Comparison of ENCODE assay signal across 19 cellular contexts in genomic region chr13:87035538-87035937, GRCh38.
DNase-seq lines count a peak whose midpoint lies in the region; ATAC-seq, FAIRE-seq and TF ChIP-seq lines count a peak whose summit lies in the region.
"Had no signal": no experiment of that assay in that cellular context is flagged by ENCODE, and none has a peak within 500 bp of the region (broad histone marks: within the 10 kb centered on the region; RNA-seq: fewer than 3 reads in every experiment).

No MANE protein-coding gene starts in this region.

- H3K4me1 Mint-ChIP-seq in activated naive CD4-positive, alpha-beta T cell treated with anti-CD3 and anti-CD28 coated beads for 36 hours (ENCODE audit: low read depth): no peaks in the 10 kb centered on the region
- H3K4me1 Mint-ChIP-seq: CD14-positive monocyte; CD4-positive, alpha-beta memory T cell had no signal

- TF ChIP-seq CTCF in HepG2 (CRISPR knock-in tag; IDR thresholded peaks at IDR 0.05) (no peak), right lobe of liver (IDR thresholded peaks at IDR 0.05) (no peak), fibroblast of the aortic adventitia (IDR thresholded peaks at IDR 0.05; ENCODE audit: insufficient read depth, low read length) (no peak)

- H4K8ac ChIP-seq in mesendoderm (ENCODE audit: low read depth, low read length): no peak overlapping the region

- H3K9ac ChIP-seq in HepG2 (ENCODE audit: insufficient read depth, low read depth, low read length) (no peak overlapping the region), mesendoderm (ENCODE audit: low read length) (no peak overlapping the region)
- H3K9ac ChIP-seq: BLaER1 had no signal

- H3K79me1 ChIP-seq in mesendoderm (ENCODE audit: low read length): no peaks in the 10 kb centered on the region

- no peak for TF ChIP-seq EP300 in HepG2 (IDR thresholded peaks at IDR 0.05; ENCODE audit: low read depth in 2 of 2, low read length in 2 of 2)
- TF ChIP-seq EP300 in HepG2 (CRISPR knock-in tag; IDR thresholded peaks at IDR 0.05; ENCODE audit: borderline replicate concordance): no peak

- no peaks in the 10 kb centered on the region for H4K20me1 ChIP-seq in HepG2 (ENCODE audit: insufficient read depth, low read length)
- H4K20me1 ChIP-seq: BLaER1 had no signal

- TF ChIP-seq POLR2A in HepG2 (IDR thresholded peaks at IDR 0.05; ENCODE audit: insufficient read depth in 1 of 2, low read depth in 2 of 2, low read length in 2 of 2) (no peak), right lobe of liver (IDR thresholded peaks at IDR 0.05) (no peak)

- H3K18ac ChIP-seq in mesendoderm (ENCODE audit: low read length): peak overlapping the region; percentile 60

- POLR2A ChIA-PET in HepG2 (lab: Yijun Ruan, JAX): no interaction called here

- FAIRE-seq in HepG2 (lab: Jason Lieb, UNC) (no peak), GM19239 (lab: Jason Lieb, UNC) (no peak)
- FAIRE-seq: GM12892, GM18507, H54, K562 had no signal

- no peak overlapping the region for H3K4me3 Mint-ChIP-seq in activated naive CD4-positive, alpha-beta T cell treated with anti-CD3 and anti-CD28 coated beads for 36 hours
- H3K4me3 Mint-ChIP-seq: CD14-positive monocyte; CD4-positive, alpha-beta memory T cell had no signal

- no peak overlapping the region for H2BK120ac ChIP-seq in mesendoderm (ENCODE audit: low read depth, low read length)

- intact Hi-C loops in HepG2 (cut with micrococcal nuclease; ENCODE audit: unreplicated experiment): no loop called here
- intact Hi-C loops in right lobe of liver (cut with DNase I): no loop called here
- intact Hi-C loops in activated naive CD4-positive, alpha-beta T cell treated with anti-CD3 and anti-CD28 coated beads for 36 hours (cut with micrococcal nuclease): no loop called here

- H4K5ac ChIP-seq in mesendoderm (ENCODE audit: low read length): no peak overlapping the region

- H3K4ac ChIP-seq in mesendoderm (ENCODE audit: low read depth, low read length): no peak overlapping the region

- no peak overlapping the region for H3K27ac Mint-ChIP-seq in activated naive CD4-positive, alpha-beta T cell treated with anti-CD3 and anti-CD28 coated beads for 36 hours
- H3K27ac Mint-ChIP-seq: CD14-positive monocyte; CD4-positive, alpha-beta memory T cell had no signal

- H3K27ac ChIP-seq in HepG2 (ENCODE audit: extremely low read length, insufficient read depth, low read length) (no peak overlapping the region), right lobe of liver (no peak overlapping the region), mesendoderm (ENCODE audit: low read depth, low read length) (no peak overlapping the region)
- H3K27ac ChIP-seq: 22Rv1, BLaER1 had no signal

- H3K56ac ChIP-seq in mesendoderm (ENCODE audit: low read length): no peak overlapping the region

- peaks cover 5% of the 10 kb centered on the region for H3K9me3 Mint-ChIP-seq in activated naive CD4-positive, alpha-beta T cell treated with anti-CD3 and anti-CD28 coated beads for 36 hours

- DNase-seq in HepG2 (ENCODE audit: low spot score) (no peak), right lobe of liver (no peak), fibroblast of the aortic adventitia (ENCODE audit: low read depth) (peak; percentile 39), mesendoderm (no peak), GM19239 (ENCODE audit: insufficient read length, low spot score) (no peak), A172 (ENCODE audit: low spot score) (no peak)
- DNase-seq in activated naive CD4-positive, alpha-beta T cell treated with anti-CD3 and anti-CD28 coated beads for 36 hours: no peak
- DNase-seq: CD4-positive, alpha-beta memory T cell; DMS153; DMS79; GDM1; HCEC 1CT had no signal

- WGBS in HepG2 (ENCODE audit: low lambda C conversion rate): 42% methylated on average over 8 of the region's 8 CpGs
- WGBS in right lobe of liver (ENCODE audit: insufficient coverage, low coverage, low lambda C conversion rate, missing lambda C conversion rate): 55% methylated on average over 8 of the region's 8 CpGs
- no CpG with 5 or more reads among the region's 8 CpGs for WGBS in mesendoderm (ENCODE audit: extremely low coverage, insufficient coverage, low lambda C conversion rate)

- in situ Hi-C loops in HepG2 (cut with HindIII; ENCODE audit: extremely low pct_ligation_motif_present, low pct_unique_long_range_greater_than_20kb): no loop called here

- no peak overlapping the region for H2BK5ac ChIP-seq in mesendoderm (ENCODE audit: low read length)

- no peak overlapping the region for H3K23ac ChIP-seq in mesendoderm (ENCODE audit: low read length)

- no peaks in the 10 kb centered on the region for H3K27me3 ChIP-seq in HepG2 (ENCODE audit: control insufficient read depth in 1 of 2, insufficient read depth in 2 of 2, low read length in 2 of 2)
- no peaks in the 10 kb centered on the region for H3K27me3 ChIP-seq in right lobe of liver
- H3K27me3 ChIP-seq in mesendoderm (ENCODE audit: insufficient read depth, low read length, poor library complexity): no peaks in the 10 kb centered on the region
- H3K27me3 ChIP-seq: BLaER1 had no signal

- H3K4me2 ChIP-seq in HepG2 (ENCODE audit: low read depth, low read length) (no peak overlapping the region), mesendoderm (ENCODE audit: low read length) (no peak overlapping the region)
- H3K4me2 ChIP-seq: BLaER1 had no signal

- no peak overlapping the region for H2AK5ac ChIP-seq in mesendoderm (ENCODE audit: low read length)

- H2AFZ ChIP-seq in HepG2 (ENCODE audit: low read length): no peak overlapping the region

- no TSS peak for BruUV-seq in HepG2 (replicated peaks; lab: Mats Ljungman, UMichigan)

- H2BK15ac ChIP-seq in mesendoderm (replicated peaks; ENCODE audit: low read depth): peak overlapping the region; percentile 23

- ATAC-seq in HepG2: no peak
- no peak for ATAC-seq in right lobe of liver
- ATAC-seq: K562 had no signal

- H3K9me3 ChIP-seq in HepG2 (ENCODE audit: low read length) (no peaks in the 10 kb centered on the region), right lobe of liver (no peaks in the 10 kb centered on the region)
- H3K9me3 ChIP-seq: BLaER1 had no signal

- H3K4me1 ChIP-seq in HepG2 (ENCODE audit: insufficient read depth, low read length) (no peaks in the 10 kb centered on the region), right lobe of liver (no peaks in the 10 kb centered on the region), mesendoderm (ENCODE audit: control insufficient read depth, low read depth, low read length) (peaks cover 7% of the 10 kb centered on the region)
- H3K4me1 ChIP-seq: BLaER1 had no signal

- CTCF ChIA-PET in HepG2 (lab: Yijun Ruan, JAX; ENCODE audit: low intra/inter-chr PET ratio, low total read pairs): no interaction called here
- CTCF ChIA-PET in activated naive CD4-positive, alpha-beta T cell treated with anti-CD3 and anti-CD28 coated beads for 36 hours (lab: Charles Lee): no interaction called here

- H3K36me3 ChIP-seq in HepG2 (replicated peaks in 1 of 2; ENCODE audit: control insufficient read depth in 1 of 2, insufficient read depth in 2 of 2, low read length in 2 of 2) (no peaks in the 10 kb centered on the region), right lobe of liver (no peaks in the 10 kb centered on the region), mesendoderm (ENCODE audit: control insufficient read depth, insufficient read depth, low read length) (no peaks in the 10 kb centered on the region)
- H3K36me3 ChIP-seq: BLaER1 had no signal

- no peak for TF ChIP-seq RAD21 in HepG2 (CRISPR knock-in tag; IDR thresholded peaks at IDR 0.05)

- H3K79me2 ChIP-seq in HepG2 (ENCODE audit: insufficient read depth, low read length) (no peaks in the 10 kb centered on the region), mesendoderm (ENCODE audit: control insufficient read depth, insufficient read depth, low read length) (no peaks in the 10 kb centered on the region)

- H3K36me3 Mint-ChIP-seq in activated naive CD4-positive, alpha-beta T cell treated with anti-CD3 and anti-CD28 coated beads for 36 hours (ENCODE audit: low read depth): no peaks in the 10 kb centered on the region
- H3K36me3 Mint-ChIP-seq: CD14-positive monocyte; CD4-positive, alpha-beta memory T cell had no signal

- H3K4me3 ChIP-seq in HepG2 (replicated peaks in 1 of 3; ENCODE audit: insufficient read depth in 1 of 3, low read depth in 2 of 3, low read length in 3 of 3) (no peak overlapping the region), right lobe of liver (no peak overlapping the region), fibroblast of the aortic adventitia (ENCODE audit: low read depth, low read length) (no peak overlapping the region), mesendoderm (ENCODE audit: low read length) (no peak overlapping the region)
- H3K4me3 ChIP-seq: BLaER1, K562 had no signal

- no peaks in the 10 kb centered on the region for H3K27me3 Mint-ChIP-seq in activated naive CD4-positive, alpha-beta T cell treated with anti-CD3 and anti-CD28 coated beads for 36 hours (ENCODE audit: low read depth)
- H3K27me3 Mint-ChIP-seq: CD4-positive, alpha-beta memory T cell had no signal

TF ChIP-seq in HepG2, 621 proteins besides CTCF, POLR2A, EP300 and RAD21 (continues in another document):
- TF ChIP-seq ZNF225 (CRISPR knock-in tag; IDR thresholded peaks at IDR 0.05) (no peak), ZBTB7B (CRISPR knock-in tag; IDR thresholded peaks at IDR 0.05) (no peak), RAD51 (IDR thresholded peaks at IDR 0.05; ENCODE audit: borderline replicate concordance) (no peak), NBN (conservative IDR thresholded peaks at IDR 0.05) (no peak), MAFK (conservative IDR thresholded peaks at IDR 0.05 in 1 of 2, IDR thresholded peaks at IDR 0.05 in 1 of 2; ENCODE audit: low read length in 2 of 2) (peak; percentile 5 to 38; a peak in 2 of 4 replicates), MIER3 (CRISPR knock-in tag; IDR thresholded peaks at IDR 0.05; ENCODE audit: borderline replicate concordance) (no peak), ARNT2 (CRISPR knock-in tag; IDR thresholded peaks at IDR 0.05; ENCODE audit: low read depth) (no peak), TEF (CRISPR knock-in tag; IDR thresholded peaks at IDR 0.05) (no peak), FOXA1 (IDR thresholded peaks at IDR 0.05) (no peak), FOXA1 (CRISPR knock-in tag; IDR thresholded peaks at IDR 0.05) (no peak)
